11 cellular contexts compared by ENCODE assay signal in the genomic region with DNA sequence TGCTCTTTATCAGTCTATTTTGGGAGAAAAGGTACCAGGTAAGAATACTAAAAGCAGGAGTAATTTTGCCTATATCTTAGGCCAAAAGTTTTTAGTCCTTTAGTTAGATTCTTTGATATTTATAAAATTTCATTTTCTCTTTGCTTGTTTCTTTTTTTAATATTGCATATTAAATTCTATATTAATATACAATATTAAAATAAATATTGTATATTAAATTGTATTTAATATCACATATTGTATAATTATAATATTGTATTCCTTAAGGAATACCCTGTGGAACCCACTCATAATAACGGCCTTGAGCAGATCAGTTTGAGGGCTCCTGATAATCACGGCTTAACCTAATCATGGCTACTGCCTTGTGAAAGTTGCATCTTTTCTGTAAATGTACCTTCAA. TPM values are rescaled to one million over a fixed set of nuclear protein-coding genes. Genes with fewer than 3 reads are reported as not detected.
DNase-seq lines count a peak whose midpoint lies in the region; ATAC-seq, FAIRE-seq and TF ChIP-seq lines count a peak whose summit lies in the region.
"Had no signal": no experiment of that assay in that cellular context is flagged by ENCODE, and none has a peak within 500 bp of the region (broad histone marks: within the 10 kb centered on the region; RNA-seq: fewer than 3 reads in every experiment).

No MANE protein-coding gene starts in this region.

- H3K27ac ChIP-seq in PC-3 (ENCODE audit: low read length) (no peak overlapping the region), endothelial cell of umbilical vein (ENCODE audit: insufficient read depth, low read depth, low read length) (no peak overlapping the region)
- H3K27ac ChIP-seq: C4-2B had no signal

- no peaks in the 10 kb centered on the region for H3K9me2 ChIP-seq in PC-3 (replicated peaks; ENCODE audit: low read length)

- no peaks in the 10 kb centered on the region for H3K27me3 Mint-ChIP-seq in activated T-cell treated with anti-CD3 and anti-CD28 coated beads, Interleukin-2, amount 50 U/mL, for 24 hours
- no peaks in the 10 kb centered on the region for H3K27me3 Mint-ChIP-seq in progenitor cell of endocrine pancreas

- no peak for DNase-seq in activated T-cell treated with anti-CD3 and anti-CD28 coated beads, Interleukin-2, amount 50 U/mL, for 24 hours
- no peak for DNase-seq in activated T-cell treated with anti-CD3 and anti-CD28 coated beads, Interleukin-2, amount 50 U/mL, for 1 hour
- DNase-seq in PC-3 = no peak
- DNase-seq in endothelial cell of umbilical vein (ENCODE audit: low read depth, low spot score) = no peak
- DNase-seq in progenitor cell of endocrine pancreas (ENCODE audit: low spot score, unreplicated experiment) = no peak
- no peak for DNase-seq in NCI-H526 (lab: John Stamatoyannopoulos, UW)
- no peak for DNase-seq in GF-D8 (lab: John Stamatoyannopoulos, UW)
- DNase-seq: small intestine had no signal

- no TSS peak for BruUV-seq in PC-3 (replicated peaks; lab: Mats Ljungman, UMichigan)
- no TSS peak for BruUV-seq in endothelial cell of umbilical vein (replicated peaks; lab: Mats Ljungman, UMichigan)

- ATAC-seq in PC-3 (no peak), HG02571 (IDR thresholded peaks at IDR 0.05; ENCODE audit: unreplicated experiment) (no peak)

- intact Hi-C loops in PC-3 (cut with micrococcal nuclease) (loop anchor here (5.0 kb wide), 1 partner anchor 139 kb away; no protein-coding TSS in a partner anchor), endothelial cell of umbilical vein (cut with micrococcal nuclease) (loop anchor here (5.0 to 10.0 kb wide), 2 partner anchors 139 to 236 kb away; no protein-coding TSS in a partner anchor)

- dilution Hi-C loops in endothelial cell of umbilical vein (cut with MboI; ENCODE audit: extremely low pct_ligation_motif_present, low sequenced_read_pairs) = no loop called here

- H3K36me3 Mint-ChIP-seq in activated T-cell treated with anti-CD3 and anti-CD28 coated beads, Interleukin-2, amount 50 U/mL, for 24 hours (ENCODE audit: low read depth) = peaks cover 90% of the 10 kb centered on the region
- H3K36me3 Mint-ChIP-seq in progenitor cell of endocrine pancreas (ENCODE audit: insufficient read depth) = peaks cover 34% of the 10 kb centered on the region

- POLR2A ChIA-PET in PC-3 (lab: Charles Lee; ENCODE audit: unreplicated experiment) (no interaction called here), endothelial cell of umbilical vein (lab: Charles Lee) (no interaction called here)

- H3K4me3 ChIP-seq in PC-3 (ENCODE audit: low read length) (peak overlapping the region; percentile 86), endothelial cell of umbilical vein (replicated peaks in 1 of 3; ENCODE audit: insufficient read depth in 1 of 3, low read depth in 1 of 3, low read length in 3 of 3) (no peak overlapping the region)

- peak overlapping the region; percentile 57 for H3K27ac Mint-ChIP-seq in activated T-cell treated with anti-CD3 and anti-CD28 coated beads, Interleukin-2, amount 50 U/mL, for 24 hours
- peak overlapping the region; percentile 56 for H3K27ac Mint-ChIP-seq in progenitor cell of endocrine pancreas

- H3K4me2 ChIP-seq in PC-3 (ENCODE audit: low read length) = peak overlapping the region; percentile 91
- peak overlapping the region; percentile 98 for H3K4me2 ChIP-seq in endothelial cell of umbilical vein (ENCODE audit: insufficient read depth, low read length)

- H3K27me3 ChIP-seq in PC-3 (ENCODE audit: low read length) (no peaks in the 10 kb centered on the region), endothelial cell of umbilical vein (ENCODE audit: control insufficient read depth in 2 of 2, insufficient read depth in 2 of 2, low read length in 2 of 2) (no peaks in the 10 kb centered on the region)

- H3F3A ChIP-seq in PC-3 (ENCODE audit: low read length, unreplicated experiment) = peaks cover 2% of the 10 kb centered on the region

- TF ChIP-seq POLR2A in endothelial cell of umbilical vein (IDR thresholded peaks at IDR 0.05; ENCODE audit: low read depth, low read length) = no peak

- peak overlapping the region; percentile 97 for H3K9ac ChIP-seq in PC-3 (ENCODE audit: low read length)
- peak overlapping the region; percentile 7 for H3K9ac ChIP-seq in endothelial cell of umbilical vein (replicated peaks; ENCODE audit: extremely low read depth, insufficient read depth, low read length)

- peaks cover 64% of the 10 kb centered on the region for H3K79me2 ChIP-seq in PC-3 (ENCODE audit: low read length)
- peaks cover 55% of the 10 kb centered on the region for H3K79me2 ChIP-seq in endothelial cell of umbilical vein (ENCODE audit: control insufficient read depth, insufficient read depth, low read length)

- H3K4me1 ChIP-seq in PC-3 (ENCODE audit: insufficient read depth, low read length) (peaks cover 16% of the 10 kb centered on the region), endothelial cell of umbilical vein (ENCODE audit: control insufficient read depth, extremely low read depth, insufficient read depth, low read length) (peaks cover 18% of the 10 kb centered on the region)

- peaks cover 42% of the 10 kb centered on the region for H3K4me1 Mint-ChIP-seq in activated T-cell treated with anti-CD3 and anti-CD28 coated beads, Interleukin-2, amount 50 U/mL, for 24 hours (ENCODE audit: low read depth)
- H3K4me1 Mint-ChIP-seq in progenitor cell of endocrine pancreas (ENCODE audit: low read depth) = peaks cover 22% of the 10 kb centered on the region

- FAIRE-seq in endothelial cell of umbilical vein (lab: Jason Lieb, UNC) = no peak
- FAIRE-seq: small intestine had no signal

- H2AFZ ChIP-seq in PC-3 (ENCODE audit: low read length) (no peak overlapping the region), endothelial cell of umbilical vein (ENCODE audit: low read depth, low read length) (no peak overlapping the region)

- TF ChIP-seq CTCF in PC-3 (conservative IDR thresholded peaks at IDR 0.05; ENCODE audit: low read depth, low read length) (no peak), endothelial cell of umbilical vein (IDR thresholded peaks at IDR 0.05; ENCODE audit: extremely low read depth in 1 of 2, insufficient read depth in 1 of 2, low read depth in 1 of 2, low read length in 2 of 2) (no peak), progenitor cell of endocrine pancreas (IDR thresholded peaks at IDR 0.05; ENCODE audit: unreplicated experiment) (no peak)

- H3K36me3 ChIP-seq in PC-3 (ENCODE audit: low read depth, low read length) (peaks cover 35% of the 10 kb centered on the region), endothelial cell of umbilical vein (ENCODE audit: control insufficient read depth in 2 of 2, extremely low read depth in 1 of 2, insufficient read depth in 2 of 2, low read length in 2 of 2) (peaks cover 9 to 20% of the 10 kb centered on the region in 2 experiments)

- H3K4me3 Mint-ChIP-seq in activated T-cell treated with anti-CD3 and anti-CD28 coated beads, Interleukin-2, amount 50 U/mL, for 24 hours = peak overlapping the region; percentile 98
- H3K4me3 Mint-ChIP-seq in progenitor cell of endocrine pancreas (ENCODE audit: low read depth) = peak overlapping the region; percentile 98

- CTCF ChIA-PET in PC-3 (lab: Charles Lee) = no interaction called here
- CTCF ChIA-PET in endothelial cell of umbilical vein (lab: Charles Lee) = no interaction called here

- no peaks in the 10 kb centered on the region for H3K9me1 ChIP-seq in endothelial cell of umbilical vein (replicated peaks; ENCODE audit: control insufficient read depth, extremely low read depth, insufficient read depth, low read length)

- H3K9me3 ChIP-seq in PC-3 (ENCODE audit: low read length) (no peaks in the 10 kb centered on the region), endothelial cell of umbilical vein (replicated peaks; ENCODE audit: control insufficient read depth, insufficient read depth, low read length) (no peaks in the 10 kb centered on the region)

- H3K9me3 Mint-ChIP-seq in activated T-cell treated with anti-CD3 and anti-CD28 coated beads, Interleukin-2, amount 50 U/mL, for 24 hours = no peaks in the 10 kb centered on the region
- H3K9me3 Mint-ChIP-seq in progenitor cell of endocrine pancreas (ENCODE audit: low read depth) = no peaks in the 10 kb centered on the region

- H4K20me1 ChIP-seq in PC-3 (ENCODE audit: low read length) = peaks cover 37% of the 10 kb centered on the region
- H4K20me1 ChIP-seq in endothelial cell of umbilical vein (replicated peaks; ENCODE audit: control insufficient read depth, extremely low read depth, insufficient read depth, low read length) = peaks cover 12% of the 10 kb centered on the region

RNA-seq across cellular contexts. Expression of gene CEP95, which starts 1.9 kb away (rescaled TPM):
- total RNA-seq in PC-3 (2014; rRNA removed) (32.4 and 59.1 TPM in 2 replicates), endothelial cell of umbilical vein (35.5 and 42.6 TPM in 2 replicates), progenitor cell of endocrine pancreas (102 and 108 TPM in 2 replicates)
- polyA plus RNA-seq in endothelial cell of umbilical vein = 9.3 and 14.1 TPM in 2 replicates
- polyA plus RNA-seq in endothelial cell of umbilical vein (2011; cell fraction: cytosol; rRNA removed) = 9.9 and 16.8 TPM in 2 replicates
- 131 and 135 TPM in 2 replicates for polyA plus RNA-seq in endothelial cell of umbilical vein (2011; cell fraction: nucleus; rRNA removed)
- polyA plus RNA-seq in endothelial cell of umbilical vein (2012) = 18.7 and 23.7 TPM in 2 replicates
- 20.2 and 41.5 TPM in 2 replicates for polyA minus RNA-seq in endothelial cell of umbilical vein
- 14.5 TPM for polyA minus RNA-seq in endothelial cell of umbilical vein (2011; cell fraction: cytosol; rRNA and poly(A)+ RNA removed)
- 71.3 and 86.4 TPM in 2 replicates for polyA minus RNA-seq in endothelial cell of umbilical vein (2011; cell fraction: nucleus; rRNA and poly(A)+ RNA removed)

RNA-seq across cellular contexts. Expression of gene DDX5, which starts 2.6 kb away (rescaled TPM):
- total RNA-seq in PC-3 (2014; rRNA removed) (450 and 493 TPM in 2 replicates), endothelial cell of umbilical vein (1,027 and 1,058 TPM in 2 replicates), progenitor cell of endocrine pancreas (918 and 925 TPM in 2 replicates)
- 1,405 and 2,040 TPM in 2 replicates for polyA plus RNA-seq in endothelial cell of umbilical vein
- polyA plus RNA-seq in endothelial cell of umbilical vein (2011; cell fraction: cytosol; rRNA removed) = 980 and 1,160 TPM in 2 replicates
- 4,876 and 5,495 TPM in 2 replicates for polyA plus RNA-seq in endothelial cell of umbilical vein (2011; cell fraction: nucleus; rRNA removed)
- polyA plus RNA-seq in endothelial cell of umbilical vein (2012) = 690 and 716 TPM in 2 replicates
- polyA minus RNA-seq in endothelial cell of umbilical vein = 856 and 901 TPM in 2 replicates
- 237 TPM for polyA minus RNA-seq in endothelial cell of umbilical vein (2011; cell fraction: cytosol; rRNA and poly(A)+ RNA removed)
- 1,361 and 2,457 TPM in 2 replicates for polyA minus RNA-seq in endothelial cell of umbilical vein (2011; cell fraction: nucleus; rRNA and poly(A)+ RNA removed)

RNA-seq across cellular contexts. Expression of gene POLG2, which starts 11.8 kb away (rescaled TPM):
- 20.3 and 37.7 TPM in 2 replicates for total RNA-seq in PC-3 (2014; rRNA removed)
- total RNA-seq in endothelial cell of umbilical vein = 18.6 and 20.3 TPM in 2 replicates
- 3.9 and 6.5 TPM in 2 replicates for polyA plus RNA-seq in endothelial cell of umbilical vein
- polyA plus RNA-seq in endothelial cell of umbilical vein (2011; cell fraction: cytosol; rRNA removed) = 5.9 and 6.2 TPM in 2 replicates
- polyA plus RNA-seq in endothelial cell of umbilical vein (2011; cell fraction: nucleus; rRNA removed) = 35.3 and 42.4 TPM in 2 replicates
- 12.0 and 14.3 TPM in 2 replicates for polyA plus RNA-seq in endothelial cell of umbilical vein (2012)
- polyA minus RNA-seq in endothelial cell of umbilical vein = 9.1 and 9.4 TPM in 2 replicates
- 5.4 TPM for polyA minus RNA-seq in endothelial cell of umbilical vein (2011; cell fraction: cytosol; rRNA and poly(A)+ RNA removed)
- polyA minus RNA-seq in endothelial cell of umbilical vein (2011; cell fraction: nucleus; rRNA and poly(A)+ RNA removed) = 20.6 and 24.3 TPM in 2 replicates
- 33.1 and 33.7 TPM in 2 replicates for total RNA-seq in progenitor cell of endocrine pancreas

RNA-seq across cellular contexts. Expression of gene MILR1, which starts 59.8 kb away (rescaled TPM):
- 10.1 and 13.3 TPM in 2 replicates for total RNA-seq in PC-3 (2014; rRNA removed)
- 1.2 and 1.6 TPM in 2 replicates for total RNA-seq in endothelial cell of umbilical vein
- polyA plus RNA-seq in endothelial cell of umbilical vein = 17.8 and 21.6 TPM in 2 replicates
- polyA plus RNA-seq in endothelial cell of umbilical vein (2011; cell fraction: cytosol; rRNA removed) = 16.8 and 17.6 TPM in 2 replicates
- 35.9 and 55.9 TPM in 2 replicates for polyA plus RNA-seq in endothelial cell of umbilical vein (2011; cell fraction: nucleus; rRNA removed)
- 7.9 and 12.4 TPM in 2 replicates for polyA plus RNA-seq in endothelial cell of umbilical vein (2012)
- 9.2 and 17.9 TPM in 2 replicates for polyA minus RNA-seq in endothelial cell of umbilical vein
- not detected for polyA minus RNA-seq in endothelial cell of umbilical vein (2011; cell fraction: cytosol; rRNA and poly(A)+ RNA removed)
- polyA minus RNA-seq in endothelial cell of umbilical vein (2011; cell fraction: nucleus; rRNA and poly(A)+ RNA removed) = 14.8 and 23.2 TPM in 2 replicates
- not detected in 2 replicates for total RNA-seq in progenitor cell of endocrine pancreas
- total RNA-seq: SK-MEL-5 had no signal
